8 cellular contexts compared by ENCODE assay signal in the genomic region with DNA sequence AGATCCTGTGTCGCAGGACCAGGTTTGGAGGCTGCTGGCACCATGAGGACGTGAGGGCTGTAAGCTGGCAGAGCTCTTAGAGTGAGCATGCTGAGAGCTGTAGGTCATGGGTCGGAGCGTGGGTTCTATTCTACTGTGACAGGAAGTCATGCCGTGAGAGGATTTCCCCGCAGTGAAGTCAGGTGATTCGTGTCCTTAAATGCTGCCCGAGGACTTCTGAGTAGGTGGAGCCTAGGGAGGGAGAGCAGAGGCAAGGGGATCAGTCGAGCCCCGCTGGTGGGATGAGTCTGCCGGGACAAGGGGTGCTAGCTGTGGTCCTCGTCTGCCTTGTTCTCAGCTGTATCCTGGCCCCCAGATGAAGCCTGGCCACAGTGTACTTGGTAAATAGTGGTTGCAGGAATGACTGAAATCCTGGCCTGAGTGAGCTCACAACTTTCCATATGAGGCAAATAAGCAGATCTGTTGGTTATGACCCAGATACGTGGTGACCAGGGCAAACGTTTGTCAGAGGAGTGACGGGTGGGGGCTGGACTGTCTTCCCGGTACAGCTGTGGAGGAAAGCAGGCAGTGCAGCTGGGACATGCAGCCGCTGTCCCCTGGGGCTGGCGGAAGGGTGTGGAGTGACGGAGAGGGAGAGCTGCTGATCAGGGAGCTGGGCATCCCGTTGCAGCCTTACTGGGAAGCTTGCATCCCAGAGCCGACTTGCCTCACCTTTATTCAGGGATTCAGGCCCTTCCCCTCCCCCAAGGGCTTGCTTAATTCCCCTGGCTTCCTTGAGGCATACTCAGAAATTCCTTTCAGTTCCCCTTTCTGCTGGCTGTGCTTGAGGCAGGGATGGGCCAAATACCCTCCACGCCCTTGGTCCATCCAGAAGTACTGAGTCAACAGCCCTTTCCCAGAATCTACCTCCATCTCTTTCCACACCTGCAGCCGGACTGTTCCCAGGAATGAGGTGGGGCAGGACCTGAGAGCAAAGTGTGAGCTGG.
A peak's percentile ranks its signal among the peaks of the same experiment; 100 is the strongest.
DNase-seq lines count a peak whose midpoint lies in the region; ATAC-seq and TF ChIP-seq lines count a peak whose summit lies in the region.

No MANE protein-coding gene starts in this region.

- peak overlapping the region; percentile 10; the same call in 1 of the 2 replicates for H2AFZ ChIP-seq in DND-41 (ENCODE audit: low read depth, low read length)

- no peak for TF ChIP-seq CTCF in DND-41 (IDR thresholded peaks at IDR 0.05; ENCODE audit: borderline replicate concordance, extremely low read depth, low read length, poor library complexity, severe bottlenecking)
- TF ChIP-seq CTCF in psoas muscle (IDR thresholded peaks at IDR 0.05), result no peak

- H3K27ac ChIP-seq in DND-41 (ENCODE audit: low read length) (no peak overlapping the region), psoas muscle (no peak overlapping the region)

- WGBS in psoas muscle, 3 donors, result 18 to 29% (median 19%) methylated on average over 23 of the region's 23 CpGs

- H3K27me3 ChIP-seq in DND-41 (ENCODE audit: insufficient read depth, low read length, poor library complexity) (no peaks in the 10 kb centered on the region), psoas muscle (ENCODE audit: insufficient read depth in 3 of 3, low read length in 2 of 3) (no peaks in the 10 kb centered on the region)

- intact Hi-C loops in psoas muscle (cut with DNase I), result no loop called here

- peak; percentile 44 for DNase-seq in DND-41
- DNase-seq in LoVo (ENCODE audit: low spot score), result peak; percentile 82
- DNase-seq in activated CD8-positive, alpha-beta memory T cell treated with anti-CD3 and anti-CD28 coated beads, Interleukin-2, amount 50 U/mL, for 24 hours (ENCODE audit: extremely low read depth), result peak; percentile 4
- peak; percentile 51 for DNase-seq in foreskin melanocyte
- DNase-seq in psoas muscle, result peak; percentile 71 to 82
- DNase-seq in NCI-H1694 (lab: John Stamatoyannopoulos, UW), result no peak

- peak; percentile 80 for ATAC-seq in DND-41 (ENCODE audit: insufficient read depth, low read depth)
- peak; percentile 75 for ATAC-seq in GM21619 (IDR thresholded peaks at IDR 0.05; ENCODE audit: unreplicated experiment)
- ATAC-seq in psoas muscle, result peak; percentile 64 to 86 (median 83)
- ATAC-seq in GM21737 (IDR thresholded peaks at IDR 0.05; ENCODE audit: unreplicated experiment), result no peak

- H4K20me1 ChIP-seq in DND-41 (ENCODE audit: insufficient read depth, low read length), result no peaks in the 10 kb centered on the region

- H3K79me2 ChIP-seq in DND-41 (ENCODE audit: insufficient read depth, low read length), result no peaks in the 10 kb centered on the region

- H3K4me3 ChIP-seq in DND-41 (ENCODE audit: low read depth in 1 of 2, low read length in 2 of 2) (no peak overlapping the region), psoas muscle (peak overlapping the region; percentile 38)

- peak overlapping the region; percentile 2; the same call in 1 of the 2 replicates for H3K4me2 ChIP-seq in DND-41 (ENCODE audit: insufficient read depth, low read length)

- no peak overlapping the region for H3K9ac ChIP-seq in DND-41 (ENCODE audit: low read depth, low read length)

- H3K4me1 ChIP-seq in DND-41 (ENCODE audit: insufficient read depth, low read length), result peaks cover 8% of the 10 kb centered on the region
- peaks cover 12% of the 10 kb centered on the region for H3K4me1 ChIP-seq in psoas muscle

- H3K9me3 ChIP-seq in DND-41 (ENCODE audit: insufficient read depth, low read length, severe bottlenecking), result no peaks in the 10 kb centered on the region
- no peaks in the 10 kb centered on the region for H3K9me3 ChIP-seq in psoas muscle

- H3K36me3 ChIP-seq in DND-41 (ENCODE audit: insufficient read depth, low read length) (no peaks in the 10 kb centered on the region), psoas muscle (ENCODE audit: insufficient read depth in 1 of 2, low read depth in 1 of 2) (no peaks in the 10 kb centered on the region)
